Comparison of ENCODE assay signal across 1 cellular context in genomic region chr16:19432429-19432828, GRCh38.
TF ChIP-seq lines count a peak whose summit lies in the region.

No MANE protein-coding gene starts in this region.

TF ChIP-seq in HepG2, 621 proteins besides CTCF, POLR2A, EP300 and RAD21 (continues in another document):
- TF ChIP-seq ZNF687 (CRISPR knock-in tag; IDR thresholded peaks at IDR 0.05) (no peak), RELA (CRISPR knock-in tag; IDR thresholded peaks at IDR 0.05) (no peak), CREB1 (IDR thresholded peaks at IDR 0.05) (no peak), CREB1 (CRISPR knock-in tag; IDR thresholded peaks at IDR 0.05) (no peak), ARID5B (CRISPR knock-in tag; IDR thresholded peaks at IDR 0.05) (0 out of 2 replicates have a peak, but pooled peaks have one; percentile 20), THRA (CRISPR knock-in tag; IDR thresholded peaks at IDR 0.05; ENCODE audit: borderline replicate concordance) (no peak), ZNF350 (CRISPR knock-in tag; IDR thresholded peaks at IDR 0.05; ENCODE audit: borderline replicate concordance, low read depth) (no peak), HMGXB4 (CRISPR knock-in tag; IDR thresholded peaks at IDR 0.05; ENCODE audit: borderline replicate concordance in 1 of 2, low read depth in 1 of 2) (no peak), ZNF75D (CRISPR knock-in tag; IDR thresholded peaks at IDR 0.05; ENCODE audit: borderline replicate concordance) (no peak), ZNF746 (CRISPR knock-in tag; IDR thresholded peaks at IDR 0.05) (no peak), POGZ (CRISPR knock-in tag; IDR thresholded peaks at IDR 0.05) (no peak), SNAI1 (CRISPR knock-in tag; IDR thresholded peaks at IDR 0.05; ENCODE audit: borderline replicate concordance) (no peak), RBFOX2 (IDR thresholded peaks at IDR 0.05; ENCODE audit: low read depth, low read length) (no peak), PREB (CRISPR knock-in tag; IDR thresholded peaks at IDR 0.05) (no peak), TOPORS (CRISPR knock-in tag; IDR thresholded peaks at IDR 0.05) (no peak), GABPB1 (CRISPR knock-in tag; IDR thresholded peaks at IDR 0.05) (peak; percentile 26; the same call in 1 of the 2 replicates), HBP1 (CRISPR knock-in tag; IDR thresholded peaks at IDR 0.05; ENCODE audit: low read depth) (no peak), ZNF589 (CRISPR knock-in tag; conservative IDR thresholded peaks at IDR 0.05) (no peak), NFYB (CRISPR knock-in tag; IDR thresholded peaks at IDR 0.05) (no peak), HES4 (CRISPR knock-in tag; IDR thresholded peaks at IDR 0.05; ENCODE audit: borderline replicate concordance) (no peak), TEAD3 (CRISPR knock-in tag; optimal IDR thresholded peaks at IDR 0.05; ENCODE audit: borderline replicate concordance) (peak; percentile 7), KDM1A (CRISPR knock-in tag; IDR thresholded peaks at IDR 0.05) (no peak), RFXANK (CRISPR knock-in tag; IDR thresholded peaks at IDR 0.05) (no peak), HNF1B (CRISPR knock-in tag; IDR thresholded peaks at IDR 0.05) (no peak), SNAPC2 (CRISPR knock-in tag; IDR thresholded peaks at IDR 0.05) (no peak), NFKBIZ (CRISPR knock-in tag; IDR thresholded peaks at IDR 0.05) (no peak), ZNF318 (CRISPR knock-in tag; IDR thresholded peaks at IDR 0.05) (no peak), ATF3 (CRISPR knock-in tag; IDR thresholded peaks at IDR 0.05) (no peak), ZNF841 (CRISPR knock-in tag; IDR thresholded peaks at IDR 0.05; ENCODE audit: borderline replicate concordance) (no peak), ZIK1 (CRISPR knock-in tag; IDR thresholded peaks at IDR 0.05; ENCODE audit: borderline replicate concordance, low read depth) (no peak), SAP130 (CRISPR knock-in tag; IDR thresholded peaks at IDR 0.05; ENCODE audit: low read depth) (peak; percentile 28), NR2C2 (CRISPR knock-in tag; IDR thresholded peaks at IDR 0.05; ENCODE audit: borderline replicate concordance) (no peak), KMT2A (CRISPR knock-in tag; IDR thresholded peaks at IDR 0.05) (no peak), KDM5A (IDR thresholded peaks at IDR 0.05; ENCODE audit: borderline replicate concordance, low read length) (no peak)
